Comparison of ENCODE assay signal across 10 cellular contexts in genomic region chr2:60353406-60353800, GRCh38.
DNase-seq lines count a peak whose midpoint lies in the region; ATAC-seq and TF ChIP-seq lines count a peak whose summit lies in the region.
"Had no signal": no experiment of that assay in that cellular context is flagged by ENCODE, and none has a peak within 500 bp of the region (broad histone marks: within the 10 kb centered on the region; RNA-seq: fewer than 3 reads in every experiment).

No MANE protein-coding gene starts in this region.

- intact Hi-C loops in activated T-helper 2 cell treated with anti-CD3 and anti-CD28 coated beads, Interferon-gamma antibody, Interleukin-2, Interleukin-4, amounts not matched to agents 10 μg/mL and 5 μg/mL and 100 μg/mL, durations not matched to agents 14 hours and 24 hours and 36 hours (cut with micrococcal nuclease): no loop called here

- no peaks in the 10 kb centered on the region for H3K36me3 Mint-ChIP-seq in nephron progenitor cell (ENCODE audit: low read depth)
- H3K36me3 Mint-ChIP-seq in activated T-helper 2 cell treated with anti-CD3 and anti-CD28 coated beads, Interferon-gamma antibody, Interleukin-2, Interleukin-4, amounts not matched to agents 10 μg/mL and 5 μg/mL and 100 μg/mL, durations not matched to agents 14 hours and 24 hours and 36 hours (ENCODE audit: low read depth): no peaks in the 10 kb centered on the region
- H3K36me3 Mint-ChIP-seq: naive thymus-derived CD4-positive, alpha-beta T cell had no signal

- peak overlapping the region; percentile 74 for H3K27ac Mint-ChIP-seq in nephron progenitor cell
- H3K27ac Mint-ChIP-seq in activated T-helper 2 cell treated with anti-CD3 and anti-CD28 coated beads, Interferon-gamma antibody, Interleukin-2, Interleukin-4, amounts not matched to agents 10 μg/mL and 5 μg/mL and 100 μg/mL, durations not matched to agents 14 hours and 24 hours and 36 hours: no peak overlapping the region
- H3K27ac Mint-ChIP-seq in stimulated activated naive CD8-positive, alpha-beta T cell treated with anti-CD3 and anti-CD28 coated beads, Interleukin-15, amount 100 ng/mL, for 72 hours: no peak overlapping the region
- H3K27ac Mint-ChIP-seq: naive thymus-derived CD4-positive, alpha-beta T cell had no signal

- peak overlapping the region; percentile 5 for H3K4me3 Mint-ChIP-seq in nephron progenitor cell
- no peak overlapping the region for H3K4me3 Mint-ChIP-seq in activated T-helper 2 cell treated with anti-CD3 and anti-CD28 coated beads, Interferon-gamma antibody, Interleukin-2, Interleukin-4, amounts not matched to agents 10 μg/mL and 5 μg/mL and 100 μg/mL, durations not matched to agents 14 hours and 24 hours and 36 hours (ENCODE audit: low read depth)
- no peak overlapping the region for H3K4me3 Mint-ChIP-seq in stimulated activated naive CD8-positive, alpha-beta T cell treated with anti-CD3 and anti-CD28 coated beads, Interleukin-15, amount 100 ng/mL, for 72 hours
- H3K4me3 Mint-ChIP-seq: naive thymus-derived CD4-positive, alpha-beta T cell had no signal

- peaks cover 11% of the 10 kb centered on the region for H3K27me3 Mint-ChIP-seq in nephron progenitor cell (ENCODE audit: low read depth, poor library complexity)
- peaks cover 6% of the 10 kb centered on the region for H3K27me3 Mint-ChIP-seq in activated T-helper 2 cell treated with anti-CD3 and anti-CD28 coated beads, Interferon-gamma antibody, Interleukin-2, Interleukin-4, amounts not matched to agents 10 μg/mL and 5 μg/mL and 100 μg/mL, durations not matched to agents 14 hours and 24 hours and 36 hours (ENCODE audit: low read depth)
- peaks cover 9% of the 10 kb centered on the region for H3K27me3 Mint-ChIP-seq in stimulated activated naive CD8-positive, alpha-beta T cell treated with anti-CD3 and anti-CD28 coated beads, Interleukin-15, amount 100 ng/mL, for 72 hours

- H3K4me1 Mint-ChIP-seq in nephron progenitor cell: peaks cover 30% of the 10 kb centered on the region
- H3K4me1 Mint-ChIP-seq in activated T-helper 2 cell treated with anti-CD3 and anti-CD28 coated beads, Interferon-gamma antibody, Interleukin-2, Interleukin-4, amounts not matched to agents 10 μg/mL and 5 μg/mL and 100 μg/mL, durations not matched to agents 14 hours and 24 hours and 36 hours (ENCODE audit: low read depth): peaks cover 10% of the 10 kb centered on the region
- peaks cover 14% of the 10 kb centered on the region for H3K4me1 Mint-ChIP-seq in stimulated activated naive CD8-positive, alpha-beta T cell treated with anti-CD3 and anti-CD28 coated beads, Interleukin-15, amount 100 ng/mL, for 72 hours

- DNase-seq in nephron progenitor cell (peak; percentile 43), activated gamma-delta T cell treated with Interleukin-2 at 50 U/mL for 16 hours (no peak), CD1c-positive myeloid dendritic cell (ENCODE audit: extremely low spot score) (no peak)
- DNase-seq in activated T-helper 2 cell treated with anti-CD3 and anti-CD28 coated beads, Interferon-gamma antibody, Interleukin-2, Interleukin-4, amounts not matched to agents 10 μg/mL and 5 μg/mL and 100 μg/mL, durations not matched to agents 14 hours and 24 hours and 36 hours (ENCODE audit: low spot score): no peak
- DNase-seq in stimulated activated naive CD8-positive, alpha-beta T cell treated with anti-CD3 and anti-CD28 coated beads, Interleukin-15, amount 100 ng/mL, for 72 hours: no peak
- DNase-seq: naive thymus-derived CD4-positive, alpha-beta T cell; SJCRH30 had no signal

- ATAC-seq in GM18861 (IDR thresholded peaks at IDR 0.05; ENCODE audit: unreplicated experiment) (peak; percentile 3), GM21717 (IDR thresholded peaks at IDR 0.05; ENCODE audit: unreplicated experiment) (peak; percentile 8), HG03354 (IDR thresholded peaks at IDR 0.05; ENCODE audit: poor library complexity, severe bottlenecking, unreplicated experiment) (peak; percentile 25)
- ATAC-seq in stimulated activated naive CD8-positive, alpha-beta T cell treated with anti-CD3 and anti-CD28 coated beads, Interleukin-15, amount 100 ng/mL, for 72 hours: no peak

- no peak for TF ChIP-seq CTCF in nephron progenitor cell (IDR thresholded peaks at IDR 0.05)

- no peaks in the 10 kb centered on the region for H3K9me3 Mint-ChIP-seq in nephron progenitor cell
- no peaks in the 10 kb centered on the region for H3K9me3 Mint-ChIP-seq in activated T-helper 2 cell treated with anti-CD3 and anti-CD28 coated beads, Interferon-gamma antibody, Interleukin-2, Interleukin-4, amounts not matched to agents 10 μg/mL and 5 μg/mL and 100 μg/mL, durations not matched to agents 14 hours and 24 hours and 36 hours
- no peaks in the 10 kb centered on the region for H3K9me3 Mint-ChIP-seq in stimulated activated naive CD8-positive, alpha-beta T cell treated with anti-CD3 and anti-CD28 coated beads, Interleukin-15, amount 100 ng/mL, for 72 hours
